In genomic region chr3:14925729-14926591, GRCh38 we compare ENCODE assay signal across 7 cellular contexts. TPM values are rescaled to one million over a fixed set of nuclear protein-coding genes. Genes with fewer than 3 reads are reported as not detected.
DNase-seq lines count a peak whose midpoint lies in the region; ATAC-seq and TF ChIP-seq lines count a peak whose summit lies in the region.

No MANE protein-coding gene starts in this region.

- H3K36me3 ChIP-seq in left lung (peaks cover 0 to 25% of the 10 kb centered on the region in 2 donors), vagina (no peaks in the 10 kb centered on the region)

- TF ChIP-seq POLR2A in vagina (IDR thresholded peaks at IDR 0.05): no peak

- intact Hi-C loops in left lung (cut with DNase I) (no loop called here), vagina (cut with DNase I) (no loop called here)

- H3K27me3 ChIP-seq in left lung: no peaks in the 10 kb centered on the region
- H3K27me3 ChIP-seq in vagina: no peaks in the 10 kb centered on the region

- no peak overlapping the region for H3K4me3 ChIP-seq in HFF-Myc (replicated peaks; ENCODE audit: low read depth, low read length)
- no peak overlapping the region for H3K4me3 ChIP-seq in left lung
- H3K4me3 ChIP-seq in vagina: no peak overlapping the region

- DNase-seq in DMS53 treated with DMSO at 0.1 percent for 48 hours (lab: John Stamatoyannopoulos, UW; ENCODE audit: unreplicated experiment) (peak; percentile 4), HFF-Myc (ENCODE audit: extremely low read depth, low read depth) (peak; percentile 55), NOMO-1 treated with dmso at 0.1 percent for 144 hours (lab: John Stamatoyannopoulos, UW; ENCODE audit: unreplicated experiment) (peak; percentile 43), left lung (no peak), vagina (ENCODE audit: extremely low spot score in 2 of 2) (no peak)
- peak; percentile 23 for DNase-seq in central memory CD4-positive, alpha-beta T cell

- H3K4me1 ChIP-seq in left lung (peaks cover 2 to 6% of the 10 kb centered on the region in 2 donors), vagina (peaks cover 6% of the 10 kb centered on the region)

- ATAC-seq in left lung (peak; percentile 49), HG03097 (IDR thresholded peaks at IDR 0.05; ENCODE audit: low FRiP score, unreplicated experiment) (no peak)

- H3K9me3 ChIP-seq in left lung (no peaks in the 10 kb centered on the region), vagina (no peaks in the 10 kb centered on the region)

- H3K27ac ChIP-seq in left lung: no peak overlapping the region
- H3K27ac ChIP-seq in vagina: no peak overlapping the region

- TF ChIP-seq CTCF in HFF-Myc (IDR thresholded peaks at IDR 0.05; ENCODE audit: low read depth, low read length, missing control alignments) (peak; percentile 81), left lung (IDR thresholded peaks at IDR 0.05) (peak; percentile 58 to 69), vagina (IDR thresholded peaks at IDR 0.05) (peak; percentile 7 to 51 (median 41))

RNA-seq across cellular contexts. Expression of gene NR2C2, which starts 21.4 kb away (rescaled TPM):
- total RNA-seq in left lung (10 to 100 TPM; 37.7 to 41.9 TPM), vagina (40.0 TPM)

Comparison
In these comparisons a context has a peak if more than half of its experiments do, and no peak if none do; other contexts are left out.
1. DNase-seq: peak in DMS53 treated with DMSO at 0.1 percent for 48 hours (single experiment), HFF-Myc (single experiment), NOMO-1 treated with dmso at 0.1 percent for 144 hours (single experiment) and central memory CD4-positive, alpha-beta T cell (single experiment); none in left lung (0 of 2) and vagina (0 of 2).
2. Peak in every context shown above with its lines, with median percentiles within 50 percentile points of each other: CTCF ChIP-seq.